8 cellular contexts compared by ENCODE assay signal in the genomic region with DNA sequence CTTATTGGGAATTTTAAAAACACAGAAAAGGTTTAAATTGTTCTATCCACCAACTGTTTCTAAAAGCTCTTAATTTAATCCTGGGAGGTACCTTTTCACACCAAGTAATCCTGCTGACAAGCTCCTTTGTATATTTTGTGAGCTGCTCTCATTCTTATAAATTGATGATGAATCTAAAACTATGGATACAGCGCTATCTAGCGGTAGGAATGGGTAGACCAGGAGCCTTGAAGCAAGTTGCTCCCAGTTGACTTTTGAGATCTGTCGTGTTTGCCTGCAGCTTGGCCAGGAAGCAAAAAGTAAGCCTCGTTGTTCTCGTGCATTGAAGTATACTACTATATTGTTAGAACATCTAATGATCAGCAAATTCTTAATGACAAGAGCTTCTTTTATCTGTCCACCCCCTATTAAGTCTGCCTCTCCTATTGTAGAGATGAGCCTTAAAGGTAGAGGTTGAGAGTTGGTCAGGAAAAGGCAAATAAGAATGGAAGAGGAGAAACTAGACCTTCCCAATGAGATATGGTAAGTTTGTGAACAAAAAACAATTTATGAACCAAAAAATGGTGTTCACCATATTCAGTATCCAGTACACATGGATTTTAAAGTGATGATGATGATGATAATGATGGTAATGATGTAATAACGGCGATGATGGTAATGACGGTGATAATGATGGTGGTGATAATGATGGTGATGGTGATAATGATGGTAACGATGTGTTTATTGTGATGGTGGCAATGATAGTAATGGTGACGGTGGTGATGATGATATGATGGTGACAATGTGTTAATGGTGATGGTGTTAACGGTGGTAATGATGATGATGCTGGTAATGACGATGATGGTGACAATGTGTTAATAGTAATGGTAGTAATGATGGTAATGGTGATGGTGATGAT.
A peak's percentile ranks its signal among the peaks of the same experiment; 100 is the strongest.
DNase-seq lines count a peak whose midpoint lies in the region; ATAC-seq and TF ChIP-seq lines count a peak whose summit lies in the region.

No MANE protein-coding gene starts in this region.

- H3K27me3 Mint-ChIP-seq in activated CD4-positive, alpha-beta T cell treated with anti-CD3 and anti-CD28 coated beads, Interleukin-2, amount 10 ng/mL, durations not matched to agents 24 days and 14 days: no peaks in the 10 kb centered on the region

- H3K4me3 ChIP-seq in HEK293 (ENCODE audit: low read depth, low read length) (no peak overlapping the region), WI38 (ENCODE audit: low read depth, low read length) (no peak overlapping the region), psoas muscle (no peak overlapping the region)

- no peak for ATAC-seq in psoas muscle
- ATAC-seq in HG02840 (IDR thresholded peaks at IDR 0.05; ENCODE audit: low FRiP score, unreplicated experiment): no peak

- CTCF ChIA-PET in HEK293 (lab: Yijun Ruan, JAX): interaction anchor here (0.5 to 1.6 kb wide), 46 partner anchors 9 to 1323 kb away, joined by 3 to 20 read pairs (median 3); partner anchors contain the start of gene NCKAP5

- no peak overlapping the region for H3K4me3 Mint-ChIP-seq in activated CD4-positive, alpha-beta T cell treated with anti-CD3 and anti-CD28 coated beads, Interleukin-2, amount 10 ng/mL, durations not matched to agents 24 days and 14 days

- POLR2A ChIA-PET in HEK293 (lab: Yijun Ruan, JAX): no interaction called here

- DNase-seq in activated CD4-positive, alpha-beta T cell treated with anti-CD3 and anti-CD28 coated beads, Interleukin-2, amount 10 ng/mL, durations not matched to agents 24 days and 14 days: peak; percentile 75
- no peak for DNase-seq in activated CD4-positive, alpha-beta T cell treated with anti-CD3 and anti-CD28 coated beads, Interleukin-2, amount 50 U/mL, for 1 hour
- DNase-seq in NCI-H2107 (lab: John Stamatoyannopoulos, UW): peak; percentile 0
- peak in 37 of 42 donors; percentile 20 to 92 (median 69) for DNase-seq in head of caudate nucleus
- no peak for DNase-seq in psoas muscle

- intact Hi-C loops in activated CD4-positive, alpha-beta T cell treated with anti-CD3 and anti-CD28 coated beads, Interleukin-2, amount 10 ng/mL, durations not matched to agents 24 days and 14 days (cut with micrococcal nuclease): no loop called here
- intact Hi-C loops in head of caudate nucleus (cut with DNase I): loop anchor here (10.0 kb wide), 1 partner anchor 216 kb away; the partner anchor contains the start of gene NCKAP5
- intact Hi-C loops in psoas muscle (cut with DNase I): no loop called here

- TF ChIP-seq CTCF in HEK293 (tag by site-specific recombination; IDR thresholded peaks at IDR 0.05) (peak; percentile 64), WI38 (IDR thresholded peaks at IDR 0.05; ENCODE audit: low read depth, low read length) (peak; percentile 77), psoas muscle (IDR thresholded peaks at IDR 0.05) (peak; percentile 65)

- no peaks in the 10 kb centered on the region for H3K27me3 ChIP-seq in psoas muscle (ENCODE audit: insufficient read depth in 3 of 3, low read length in 2 of 3)

- no peak overlapping the region for H3K27ac ChIP-seq in HEK293 (ENCODE audit: extremely low read depth, low read depth, low read length)
- H3K27ac ChIP-seq in psoas muscle: no peak overlapping the region

- WGBS in psoas muscle, 3 donors: 53 to 56% (median 55%) methylated on average over 12 of the region's 12 CpGs

- no peak overlapping the region for H3K27ac Mint-ChIP-seq in activated CD4-positive, alpha-beta T cell treated with anti-CD3 and anti-CD28 coated beads, Interleukin-2, amount 10 ng/mL, durations not matched to agents 24 days and 14 days

- no peaks in the 10 kb centered on the region for H3K4me1 Mint-ChIP-seq in activated CD4-positive, alpha-beta T cell treated with anti-CD3 and anti-CD28 coated beads, Interleukin-2, amount 10 ng/mL, durations not matched to agents 24 days and 14 days

- no peaks in the 10 kb centered on the region for H3K9me3 Mint-ChIP-seq in activated CD4-positive, alpha-beta T cell treated with anti-CD3 and anti-CD28 coated beads, Interleukin-2, amount 10 ng/mL, durations not matched to agents 24 days and 14 days

- no peaks in the 10 kb centered on the region for H3K36me3 Mint-ChIP-seq in activated CD4-positive, alpha-beta T cell treated with anti-CD3 and anti-CD28 coated beads, Interleukin-2, amount 10 ng/mL, durations not matched to agents 24 days and 14 days (ENCODE audit: low read depth)

- peaks cover 9% of the 10 kb centered on the region for H3K4me1 ChIP-seq in HEK293 (ENCODE audit: control insufficient read depth, insufficient read depth, low read length)
- no peaks in the 10 kb centered on the region for H3K4me1 ChIP-seq in psoas muscle

- H3K36me3 ChIP-seq in HEK293 (ENCODE audit: control insufficient read depth in 2 of 2, insufficient read depth in 1 of 2, low read length in 2 of 2) (no peaks in the 10 kb centered on the region), psoas muscle (ENCODE audit: insufficient read depth in 1 of 2, low read depth in 1 of 2) (no peaks in the 10 kb centered on the region)

- no peaks in the 10 kb centered on the region; the same call in 1 of the 2 replicates for H3K9me3 ChIP-seq in HEK293 (ENCODE audit: control insufficient read depth, insufficient read depth, low read depth, low read length)
- no peaks in the 10 kb centered on the region for H3K9me3 ChIP-seq in psoas muscle

TF ChIP-seq in HEK293, 187 proteins besides CTCF, POLR2A, EP300 and RAD21:
- TF ChIP-seq, protein P1, sequence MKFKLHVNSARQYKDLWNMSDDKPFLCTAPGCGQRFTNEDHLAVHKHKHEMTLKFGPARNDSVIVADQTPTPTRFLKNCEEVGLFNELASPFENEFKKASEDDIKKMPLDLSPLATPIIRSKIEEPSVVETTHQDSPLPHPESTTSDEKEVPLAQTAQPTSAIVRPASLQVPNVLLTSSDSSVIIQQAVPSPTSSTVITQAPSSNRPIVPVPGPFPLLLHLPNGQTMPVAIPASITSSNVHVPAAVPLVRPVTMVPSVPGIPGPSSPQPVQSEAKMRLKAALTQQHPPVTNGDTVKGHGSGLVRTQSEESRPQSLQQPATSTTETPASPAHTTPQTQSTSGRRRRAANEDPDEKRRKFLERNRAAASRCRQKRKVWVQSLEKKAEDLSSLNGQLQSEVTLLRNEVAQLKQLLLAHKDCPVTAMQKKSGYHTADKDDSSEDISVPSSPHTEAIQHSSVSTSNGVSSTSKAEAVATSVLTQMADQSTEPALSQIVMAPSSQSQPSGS (tag by site-specific recombination; IDR thresholded peaks at IDR 0.05; ENCODE audit: low read depth): 0 out of 2 replicates have a peak, but pooled peaks have one; percentile 39
- TF ChIP-seq ZNF654 (tag by site-specific recombination; IDR thresholded peaks at IDR 0.05; ENCODE audit: low read depth) (peak; percentile 77), ZNF785 (tag by site-specific recombination; IDR thresholded peaks at IDR 0.05) (no peak), ZNF660 (tag by site-specific recombination; IDR thresholded peaks at IDR 0.05) (0 out of 2 replicates have a peak, but pooled peaks have one; percentile 59)

Comparison
In these comparisons a context has a peak if more than half of its experiments do, and no peak if none do; other contexts are left out.
1. DNase-seq: peak in activated CD4-positive, alpha-beta T cell treated with anti-CD3 and anti-CD28 coated beads, Interleukin-2, amount 10 ng/mL, durations not matched to agents 24 days and 14 days (single experiment), NCI-H2107 (single experiment) and head of caudate nucleus (37 of 42); none in activated CD4-positive, alpha-beta T cell treated with anti-CD3 and anti-CD28 coated beads, Interleukin-2, amount 50 U/mL, for 1 hour (single experiment) and psoas muscle (0 of 2).
2. Peak in every context shown above with its lines, with median percentiles within 50 percentile points of each other: CTCF ChIP-seq.